ENCODE assay signal across 1 cellular context in genomic region chr12:43980627-43981191, GRCh38.
A peak's percentile ranks its signal among the peaks of the same experiment; 100 is the strongest.
TF ChIP-seq lines count a peak whose summit lies in the region.

No MANE protein-coding gene starts in this region.

TF ChIP-seq in HepG2, 621 proteins besides CTCF, POLR2A, EP300 and RAD21 (continued from another document):
- no peak for TF ChIP-seq SOX13 (IDR thresholded peaks at IDR 0.05)
- peak in 1 of 2 experiments; percentile 49; a peak in 2 of 4 replicates for TF ChIP-seq SOX13 (CRISPR knock-in tag; conservative IDR thresholded peaks at IDR 0.05 in 1 of 2, IDR thresholded peaks at IDR 0.05 in 1 of 2)
- TF ChIP-seq POGZ (CRISPR knock-in tag; IDR thresholded peaks at IDR 0.05): peak; percentile 23; the same call in 1 of the 2 replicates
- TF ChIP-seq ZNF253 (CRISPR knock-in tag; IDR thresholded peaks at IDR 0.05; ENCODE audit: borderline replicate concordance): peak; percentile 94; the same call in 1 of the 2 replicates
- TF ChIP-seq SETDB1 (CRISPR knock-in tag; IDR thresholded peaks at IDR 0.05; ENCODE audit: borderline replicate concordance): peak; percentile 97
- 0 out of 2 replicates have a peak, but pooled peaks have one; percentile 22 for TF ChIP-seq ARID5B (CRISPR knock-in tag; IDR thresholded peaks at IDR 0.05)
- no peak for TF ChIP-seq JUN (CRISPR knock-in tag; IDR thresholded peaks at IDR 0.05)
- TF ChIP-seq ATF7-NPFF (CRISPR knock-in tag; IDR thresholded peaks at IDR 0.05; ENCODE audit: low read depth): no peak
- TF ChIP-seq MTF2 (CRISPR knock-in tag; IDR thresholded peaks at IDR 0.05; ENCODE audit: borderline replicate concordance): no peak
- no peak for TF ChIP-seq SOX6 (IDR thresholded peaks at IDR 0.05)
- TF ChIP-seq SOX6 (CRISPR knock-in tag; IDR thresholded peaks at IDR 0.05): peak; percentile 17; the same call in 1 of the 2 replicates
- TF ChIP-seq, protein P1, sequence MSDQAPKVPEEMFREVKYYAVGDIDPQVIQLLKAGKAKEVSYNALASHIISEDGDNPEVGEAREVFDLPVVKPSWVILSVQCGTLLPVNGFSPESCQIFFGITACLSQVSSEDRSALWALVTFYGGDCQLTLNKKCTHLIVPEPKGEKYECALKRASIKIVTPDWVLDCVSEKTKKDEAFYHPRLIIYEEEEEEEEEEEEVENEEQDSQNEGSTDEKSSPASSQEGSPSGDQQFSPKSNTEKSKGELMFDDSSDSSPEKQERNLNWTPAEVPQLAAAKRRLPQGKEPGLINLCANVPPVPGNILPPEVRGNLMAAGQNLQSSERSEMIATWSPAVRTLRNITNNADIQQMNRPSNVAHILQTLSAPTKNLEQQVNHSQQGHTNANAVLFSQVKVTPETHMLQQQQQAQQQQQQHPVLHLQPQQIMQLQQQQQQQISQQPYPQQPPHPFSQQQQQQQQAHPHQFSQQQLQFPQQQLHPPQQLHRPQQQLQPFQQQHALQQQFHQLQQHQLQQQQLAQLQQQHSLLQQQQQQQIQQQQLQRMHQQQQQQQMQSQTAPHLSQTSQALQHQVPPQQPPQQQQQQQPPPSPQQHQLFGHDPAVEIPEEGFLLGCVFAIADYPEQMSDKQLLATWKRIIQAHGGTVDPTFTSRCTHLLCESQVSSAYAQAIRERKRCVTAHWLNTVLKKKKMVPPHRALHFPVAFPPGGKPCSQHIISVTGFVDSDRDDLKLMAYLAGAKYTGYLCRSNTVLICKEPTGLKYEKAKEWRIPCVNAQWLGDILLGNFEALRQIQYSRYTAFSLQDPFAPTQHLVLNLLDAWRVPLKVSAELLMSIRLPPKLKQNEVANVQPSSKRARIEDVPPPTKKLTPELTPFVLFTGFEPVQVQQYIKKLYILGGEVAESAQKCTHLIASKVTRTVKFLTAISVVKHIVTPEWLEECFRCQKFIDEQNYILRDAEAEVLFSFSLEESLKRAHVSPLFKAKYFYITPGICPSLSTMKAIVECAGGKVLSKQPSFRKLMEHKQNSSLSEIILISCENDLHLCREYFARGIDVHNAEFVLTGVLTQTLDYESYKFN (CRISPR knock-in tag; conservative IDR thresholded peaks at IDR 0.05): peak; percentile 48
- peak; percentile 42; the same call in 1 of the 2 replicates for TF ChIP-seq FOXP1 (IDR thresholded peaks at IDR 0.05)
- peak; percentile 34; the same call in 1 of the 2 replicates for TF ChIP-seq FOXP1 (CRISPR knock-in tag; IDR thresholded peaks at IDR 0.05)
- TF ChIP-seq ZBTB26 (CRISPR knock-in tag; IDR thresholded peaks at IDR 0.05; ENCODE audit: borderline replicate concordance): peak; percentile 89
- 0 out of 2 replicates have a peak, but pooled peaks have one; percentile 27 for TF ChIP-seq NR2F6 (IDR thresholded peaks at IDR 0.05)
- no peak for TF ChIP-seq NR2F6 (CRISPR knock-in tag; IDR thresholded peaks at IDR 0.05)
- no peak for TF ChIP-seq FOXC1 (CRISPR knock-in tag; IDR thresholded peaks at IDR 0.05; ENCODE audit: borderline replicate concordance)
- no peak for TF ChIP-seq FOXA1 (IDR thresholded peaks at IDR 0.05)
- peak; percentile 23; the same call in 1 of the 2 replicates for TF ChIP-seq FOXA1 (CRISPR knock-in tag; IDR thresholded peaks at IDR 0.05)
- peak; percentile 34; the same call in 1 of the 2 replicates for TF ChIP-seq TCF7 (IDR thresholded peaks at IDR 0.05; ENCODE audit: low read depth)
- TF ChIP-seq ZFX (CRISPR knock-in tag; IDR thresholded peaks at IDR 0.05; ENCODE audit: low read depth): no peak
- peak; percentile 49 for TF ChIP-seq HNF4A (CRISPR knock-in tag; IDR thresholded peaks at IDR 0.05)
